16 cellular contexts compared by ENCODE assay signal in the genomic region with DNA sequence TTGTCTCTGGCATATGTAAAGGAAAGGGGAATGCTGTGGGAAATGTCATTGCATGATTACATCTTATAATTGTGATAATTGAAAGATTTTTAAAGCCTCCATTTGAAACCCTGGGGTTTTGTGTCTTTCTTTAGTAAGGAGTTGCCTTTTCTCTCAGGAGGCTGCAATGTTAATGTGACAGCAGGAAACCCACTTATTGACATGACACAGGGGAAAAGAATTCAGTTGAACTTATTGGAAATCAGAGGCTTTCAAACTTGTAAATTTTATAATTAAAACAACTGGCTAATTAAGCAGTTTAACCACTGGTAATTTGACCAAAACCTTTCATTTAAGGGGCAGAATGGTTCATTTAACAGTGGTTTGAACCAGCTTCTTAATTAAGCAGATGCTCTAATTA. TPM values are rescaled to one million over a fixed set of nuclear protein-coding genes. Genes with fewer than 3 reads are reported as not detected.
DNase-seq lines count a peak whose midpoint lies in the region; ATAC-seq lines count a peak whose summit lies in the region.
"Had no signal": no experiment of that assay in that cellular context is flagged by ENCODE, and none has a peak within 500 bp of the region (broad histone marks: within the 10 kb centered on the region; RNA-seq: fewer than 3 reads in every experiment).

No MANE protein-coding gene starts in this region.

- H3K9me3 ChIP-seq in adipocyte (ENCODE audit: control insufficient read depth, low read length) = no peaks in the 10 kb centered on the region
- H3K9me3 ChIP-seq in T-helper 17 cell (ENCODE audit: control insufficient read depth, low read length, poor library complexity, severe bottlenecking) = no peaks in the 10 kb centered on the region
- H3K9me3 ChIP-seq: lower lobe of right lung, right atrium auricular region, thoracic aorta had no signal

- no peak overlapping the region for H3K4me3 ChIP-seq in H7 (ENCODE audit: insufficient read depth, low read depth, low read length)
- no peak overlapping the region for H3K4me3 ChIP-seq in adipocyte (ENCODE audit: low read length)
- H3K4me3 ChIP-seq: lower lobe of right lung, right atrium auricular region, thoracic aorta had no signal

- no peak for ATAC-seq in T-helper 17 cell
- ATAC-seq: activated CD4-positive, alpha-beta T cell treated with anti-CD3 and anti-CD28 coated beads for 36 hours; lower lobe of right lung had no signal

- POLR2A ChIA-PET in activated CD4-positive, alpha-beta memory T cell treated with anti-CD3 and anti-CD28 coated beads for 36 hours (lab: Charles Lee) = no interaction called here

- H3K9ac ChIP-seq in adipocyte (ENCODE audit: low read length) = no peak overlapping the region

- H3K4me3 Mint-ChIP-seq in T-helper 17 cell = no peak overlapping the region
- no peak overlapping the region for H3K4me3 Mint-ChIP-seq in activated CD4-positive, alpha-beta memory T cell treated with anti-CD3 and anti-CD28 coated beads for 36 hours
- H3K4me3 Mint-ChIP-seq: activated CD4-positive, alpha-beta T cell treated with anti-CD3 and anti-CD28 coated beads for 36 hours; activated naive CD8-positive, alpha-beta T cell treated with anti-CD3 and anti-CD28 coated beads, Interleukin-2, amount 10 ng/mL, durations not matched to agents 7 days and 5 days; nephron progenitor cell had no signal

- intact Hi-C loops in activated CD4-positive, alpha-beta memory T cell treated with anti-CD3 and anti-CD28 coated beads for 36 hours (cut with micrococcal nuclease) = no loop called here

- CTCF ChIA-PET in activated CD4-positive, alpha-beta memory T cell treated with anti-CD3 and anti-CD28 coated beads for 36 hours (lab: Charles Lee) = no interaction called here

- H3K27me3 Mint-ChIP-seq in T-helper 17 cell = no peaks in the 10 kb centered on the region
- no peaks in the 10 kb centered on the region for H3K27me3 Mint-ChIP-seq in activated CD4-positive, alpha-beta memory T cell treated with anti-CD3 and anti-CD28 coated beads for 36 hours
- H3K27me3 Mint-ChIP-seq: activated CD4-positive, alpha-beta T cell treated with anti-CD3 and anti-CD28 coated beads for 36 hours; activated naive CD8-positive, alpha-beta T cell treated with anti-CD3 and anti-CD28 coated beads, Interleukin-2, amount 10 ng/mL, durations not matched to agents 7 days and 5 days had no signal

- H3K36me3 ChIP-seq in H7 (replicated peaks; ENCODE audit: control insufficient read depth, insufficient read depth, low read length) (no peaks in the 10 kb centered on the region), adipocyte (ENCODE audit: control insufficient read depth, insufficient read depth, low read length, severe bottlenecking) (no peaks in the 10 kb centered on the region)
- H3K36me3 ChIP-seq: lower lobe of right lung, right atrium auricular region, thoracic aorta had no signal

- peaks cover 22% of the 10 kb centered on the region for H3K4me1 ChIP-seq in adipocyte (ENCODE audit: control insufficient read depth, insufficient read depth, low read length)

- peak; percentile 16 for DNase-seq in AG08395 (ENCODE audit: low spot score)
- DNase-seq in H7 = peak; percentile 27
- DNase-seq in adipocyte (ENCODE audit: low read depth) = peak; percentile 8
- peak; percentile 14 for DNase-seq in hepatic stellate cell (ENCODE audit: low spot score)
- DNase-seq in T-helper 17 cell = no peak
- DNase-seq in activated CD4-positive, alpha-beta memory T cell treated with anti-CD3 and anti-CD28 coated beads for 36 hours = no peak
- DNase-seq in SW480 (ENCODE audit: low spot score) = no peak
- no peak for DNase-seq in activated effector memory CD4-positive, alpha-beta T cell treated with anti-CD3 and anti-CD28 coated beads, Interleukin-2, amount 50 U/mL, for 16 hours
- DNase-seq: activated CD4-positive, alpha-beta T cell treated with anti-CD3 and anti-CD28 coated beads for 36 hours; activated naive CD8-positive, alpha-beta T cell treated with anti-CD3 and anti-CD28 coated beads, Interleukin-2, amount 10 ng/mL, durations not matched to agents 7 days and 5 days; lower lobe of right lung; NCI-H1048; NCI-H2171; nephron progenitor cell had no signal

- peaks cover 9% of the 10 kb centered on the region for H3K4me1 Mint-ChIP-seq in T-helper 17 cell
- H3K4me1 Mint-ChIP-seq in activated CD4-positive, alpha-beta memory T cell treated with anti-CD3 and anti-CD28 coated beads for 36 hours (ENCODE audit: low read depth) = peaks cover 3% of the 10 kb centered on the region
- H3K4me1 Mint-ChIP-seq: activated CD4-positive, alpha-beta T cell treated with anti-CD3 and anti-CD28 coated beads for 36 hours; activated naive CD8-positive, alpha-beta T cell treated with anti-CD3 and anti-CD28 coated beads, Interleukin-2, amount 10 ng/mL, durations not matched to agents 7 days and 5 days; nephron progenitor cell had no signal

- H3K27me3 ChIP-seq in H7 (ENCODE audit: control insufficient read depth, insufficient read depth, low read length) (no peaks in the 10 kb centered on the region), adipocyte (replicated peaks; ENCODE audit: control insufficient read depth, insufficient read depth, low read length) (no peaks in the 10 kb centered on the region)
- H3K27me3 ChIP-seq: right atrium auricular region had no signal

- no peaks in the 10 kb centered on the region for H3K36me3 Mint-ChIP-seq in T-helper 17 cell (ENCODE audit: low read depth)
- peaks cover 2% of the 10 kb centered on the region for H3K36me3 Mint-ChIP-seq in activated CD4-positive, alpha-beta memory T cell treated with anti-CD3 and anti-CD28 coated beads for 36 hours
- H3K36me3 Mint-ChIP-seq: activated naive CD8-positive, alpha-beta T cell treated with anti-CD3 and anti-CD28 coated beads, Interleukin-2, amount 10 ng/mL, durations not matched to agents 7 days and 5 days had no signal

- no peak overlapping the region for H3K27ac Mint-ChIP-seq in T-helper 17 cell
- H3K27ac Mint-ChIP-seq in activated CD4-positive, alpha-beta memory T cell treated with anti-CD3 and anti-CD28 coated beads for 36 hours = no peak overlapping the region
- H3K27ac Mint-ChIP-seq: activated CD4-positive, alpha-beta T cell treated with anti-CD3 and anti-CD28 coated beads for 36 hours; activated naive CD8-positive, alpha-beta T cell treated with anti-CD3 and anti-CD28 coated beads, Interleukin-2, amount 10 ng/mL, durations not matched to agents 7 days and 5 days; nephron progenitor cell had no signal

- H3K9me3 Mint-ChIP-seq in activated CD4-positive, alpha-beta memory T cell treated with anti-CD3 and anti-CD28 coated beads for 36 hours = no peaks in the 10 kb centered on the region
- H3K9me3 Mint-ChIP-seq: activated naive CD8-positive, alpha-beta T cell treated with anti-CD3 and anti-CD28 coated beads, Interleukin-2, amount 10 ng/mL, durations not matched to agents 7 days and 5 days had no signal

RNA-seq across cellular contexts. Expression of a gene that starts 31.2 kb away (rescaled TPM):
- total RNA-seq in H7 (2014; rRNA removed; shearing (Covaris generic)) = 57.7 and 58.7 TPM in 2 replicates
- 10 to 100 TPM; 14.8 to 23.7 TPM for total RNA-seq in T-helper 17 cell
- total RNA-seq in activated CD4-positive, alpha-beta memory T cell treated with anti-CD3 and anti-CD28 coated beads for 36 hours = 10 to 100 TPM; 43.4 to 45.7 TPM

RNA-seq across cellular contexts. Expression of a gene that starts 57.8 kb away (rescaled TPM):
- total RNA-seq in H7 (2014; rRNA removed; shearing (Covaris generic)) = 138 and 161 TPM in 2 replicates
- 10 to 100 TPM; 26.8 to 28.7 TPM for total RNA-seq in T-helper 17 cell
- total RNA-seq in activated CD4-positive, alpha-beta memory T cell treated with anti-CD3 and anti-CD28 coated beads for 36 hours = 10 to 100 TPM; 89.5 to 91.6 TPM

RNA-seq across cellular contexts. Expression of a gene that starts 58.0 kb away (rescaled TPM):
- 19.5 and 23.3 TPM in 2 replicates for total RNA-seq in H7 (2014; rRNA removed; shearing (Covaris generic))
- total RNA-seq in T-helper 17 cell = 10 to 100 TPM; 11.4 to 14.8 TPM
- total RNA-seq in activated CD4-positive, alpha-beta memory T cell treated with anti-CD3 and anti-CD28 coated beads for 36 hours = 10 to 100 TPM; 29.9 to 33.8 TPM

RNA-seq across cellular contexts. Expression of a gene that starts 58.0 kb away (rescaled TPM):
- total RNA-seq in H7 (2014; rRNA removed; shearing (Covaris generic)) = 63.4 and 73.0 TPM in 2 replicates
- total RNA-seq in T-helper 17 cell = 10 to 100 TPM; 63.8 to 70.3 TPM
- 10 to 100 TPM; 66.0 to 71.0 TPM for total RNA-seq in activated CD4-positive, alpha-beta memory T cell treated with anti-CD3 and anti-CD28 coated beads for 36 hours

Comparison
In these comparisons a context has a peak if more than half of its experiments do, and no peak if none do; other contexts are left out.
1. DNase-seq: peak in AG08395 (single experiment), H7 (single experiment), adipocyte (single experiment) and hepatic stellate cell (single experiment); none in T-helper 17 cell (0 of 3), activated CD4-positive, alpha-beta memory T cell treated with anti-CD3 and anti-CD28 coated beads for 36 hours (single experiment), SW480 (single experiment) and activated effector memory CD4-positive, alpha-beta T cell treated with anti-CD3 and anti-CD28 coated beads, Interleukin-2, amount 50 U/mL, for 16 hours (single experiment).